17 cellular contexts compared by ENCODE assay signal in the genomic region with DNA sequence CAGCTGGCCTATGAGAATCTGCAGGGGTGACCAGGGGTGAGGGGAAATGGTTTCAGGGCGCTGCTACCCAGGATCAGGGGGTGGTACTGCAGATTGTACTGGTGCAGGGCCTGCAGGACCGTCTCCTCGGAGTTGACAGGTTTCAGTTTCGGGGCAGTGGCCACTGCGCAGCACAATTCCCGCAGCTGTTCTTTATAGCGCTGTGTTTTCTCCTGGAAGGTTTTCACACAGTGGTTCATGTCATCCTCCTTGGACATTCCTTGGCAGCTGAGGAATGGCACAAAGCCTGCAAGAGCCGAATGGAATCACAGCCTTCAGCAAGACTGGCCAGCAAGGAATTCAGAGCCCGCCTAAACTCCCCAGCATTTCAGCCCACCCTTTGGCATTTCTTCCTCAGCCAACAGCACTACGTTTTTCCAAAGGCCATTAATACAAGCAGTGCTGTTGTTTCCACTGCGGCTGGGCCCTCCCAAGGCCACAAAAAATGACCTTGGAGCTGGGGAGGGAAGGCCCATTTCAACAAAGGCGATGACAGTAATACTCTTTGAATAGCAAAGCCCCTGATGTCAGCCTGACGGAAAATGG. TPM values are rescaled to one million over a fixed set of nuclear protein-coding genes. Genes with fewer than 3 reads are reported as not detected.
DNase-seq lines count a peak whose midpoint lies in the region; ATAC-seq, FAIRE-seq and TF ChIP-seq lines count a peak whose summit lies in the region.
"Had no signal": no experiment of that assay in that cellular context is flagged by ENCODE, and none has a peak within 500 bp of the region (broad histone marks: within the 10 kb centered on the region; RNA-seq: fewer than 3 reads in every experiment).

No MANE protein-coding gene starts in this region.

- FAIRE-seq in urothelium cell line (lab: Jason Lieb, UNC), result no peak

- H3K4me3 ChIP-seq in cardiac fibroblast (replicated peaks in 1 of 2; ENCODE audit: low read depth in 2 of 2, low read length in 2 of 2), result peak overlapping the region in 1 of 2 donors; percentile 11
- no peak overlapping the region for H3K4me3 ChIP-seq in skeletal muscle cell (ENCODE audit: low read depth, low read length)
- H3K4me3 ChIP-seq: BLaER1, smooth muscle cell had no signal

- no peak overlapping the region for H3K27ac Mint-ChIP-seq in activated CD4-positive, alpha-beta T cell treated with anti-CD3 and anti-CD28 coated beads, Interleukin-2, amount 10 ng/mL, durations not matched to agents 24 days and 14 days

- H3K4me3 Mint-ChIP-seq in activated CD4-positive, alpha-beta T cell treated with anti-CD3 and anti-CD28 coated beads, Interleukin-2, amount 10 ng/mL, durations not matched to agents 24 days and 14 days, result no peak overlapping the region

- no peak overlapping the region for H3K27ac ChIP-seq in foreskin keratinocyte
- H3K27ac ChIP-seq: BLaER1, WERI-Rb-1 had no signal

- peaks cover 5% of the 10 kb centered on the region for H3K4me1 ChIP-seq in foreskin keratinocyte
- H3K4me1 ChIP-seq: BLaER1 had no signal

- no peaks in the 10 kb centered on the region for H3K36me3 Mint-ChIP-seq in activated CD4-positive, alpha-beta T cell treated with anti-CD3 and anti-CD28 coated beads, Interleukin-2, amount 10 ng/mL, durations not matched to agents 24 days and 14 days (ENCODE audit: low read depth)

- intact Hi-C loops in activated CD4-positive, alpha-beta T cell treated with anti-CD3 and anti-CD28 coated beads, Interleukin-2, amount 10 ng/mL, durations not matched to agents 24 days and 14 days (cut with micrococcal nuclease), result no loop called here

- ATAC-seq in GM18909 (IDR thresholded peaks at IDR 0.05; ENCODE audit: poor library complexity, unreplicated experiment), result no peak
- ATAC-seq in foreskin keratinocyte, result no peak
- ATAC-seq: HCT116 had no signal

- no peak for TF ChIP-seq CTCF in cardiac fibroblast (IDR thresholded peaks at IDR 0.05; ENCODE audit: low read depth, low read length)
- no peak for TF ChIP-seq CTCF in foreskin keratinocyte (conservative IDR thresholded peaks at IDR 0.05)

- no peaks in the 10 kb centered on the region for H3K4me1 Mint-ChIP-seq in activated CD4-positive, alpha-beta T cell treated with anti-CD3 and anti-CD28 coated beads, Interleukin-2, amount 10 ng/mL, durations not matched to agents 24 days and 14 days

- peaks cover 3% of the 10 kb centered on the region for H3K27me3 Mint-ChIP-seq in activated CD4-positive, alpha-beta T cell treated with anti-CD3 and anti-CD28 coated beads, Interleukin-2, amount 10 ng/mL, durations not matched to agents 24 days and 14 days

- DNase-seq in GM03348 (ENCODE audit: low spot score) (peak; percentile 76), cardiac fibroblast (ENCODE audit: low read depth in 2 of 2) (peak; percentile 5 to 64), left kidney (ENCODE audit: low read depth, low spot score) (peak; percentile 43), skeletal muscle cell (ENCODE audit: low read depth) (peak; percentile 33), urothelium cell line (ENCODE audit: low spot score) (no peak), foreskin keratinocyte (no peak)
- DNase-seq in activated CD4-positive, alpha-beta T cell treated with anti-CD3 and anti-CD28 coated beads, Interleukin-2, amount 10 ng/mL, durations not matched to agents 24 days and 14 days, result no peak
- DNase-seq: activated T-cell treated with anti-CD3 and anti-CD28 coated beads, Interleukin-2, amount 50 U/mL, for 48 hours; midbrain; NCI-H1105 treated with DMSO at 0.1 percent for 48 hours; NCI-H774; SHP77; WERI-Rb-1 had no signal

- H3K9me3 Mint-ChIP-seq in activated CD4-positive, alpha-beta T cell treated with anti-CD3 and anti-CD28 coated beads, Interleukin-2, amount 10 ng/mL, durations not matched to agents 24 days and 14 days, result no peaks in the 10 kb centered on the region

- H3K27me3 ChIP-seq in foreskin keratinocyte, result no peaks in the 10 kb centered on the region
- H3K27me3 ChIP-seq: BLaER1 had no signal

RNA-seq across cellular contexts. Expression of gene PNLIPRP2, which starts 44.9 kb away (rescaled TPM):
- not detected in 2 replicates for total RNA-seq in activated CD4-positive, alpha-beta T cell treated with anti-CD3 and anti-CD28 coated beads, Interleukin-2, amount 10 ng/mL, durations not matched to agents 24 days and 14 days
- not detected in 2 replicates for total RNA-seq in foreskin keratinocyte
- polyA plus RNA-seq in foreskin keratinocyte, result not detected in 2 replicates
- total RNA-seq: smooth muscle cell had no signal
- polyA plus RNA-seq: smooth muscle cell had no signal

Comparison
In these comparisons a context has a peak if more than half of its experiments do, and no peak if none do; other contexts are left out.
1. DNase-seq: peak in GM03348 (single experiment), cardiac fibroblast (2 of 2), left kidney (single experiment) and skeletal muscle cell (single experiment); none in urothelium cell line (single experiment), activated CD4-positive, alpha-beta T cell treated with anti-CD3 and anti-CD28 coated beads, Interleukin-2, amount 10 ng/mL, durations not matched to agents 24 days and 14 days (single experiment) and foreskin keratinocyte (0 of 2).